ENCODE assay signal across 34 cellular contexts in genomic region chr13:112105244-112105681, GRCh38. TPM values are rescaled to one million over a fixed set of nuclear protein-coding genes. Genes with fewer than 3 reads are reported as not detected.
A peak's percentile ranks its signal among the peaks of the same experiment; 100 is the strongest.
DNase-seq lines count a peak whose midpoint lies in the region; TF ChIP-seq lines count a peak whose summit lies in the region.
"Had no signal": no experiment of that assay in that cellular context is flagged by ENCODE, and none has a peak within 500 bp of the region (broad histone marks: within the 10 kb centered on the region; RNA-seq: fewer than 3 reads in every experiment).

No MANE protein-coding gene starts in this region.

- TF ChIP-seq CTCF in glutamatergic neuron (IDR thresholded peaks at IDR 0.05; ENCODE audit: partially characterized antibody, unreplicated experiment), result no peak
- no peak for TF ChIP-seq CTCF in neural cell (IDR thresholded peaks at IDR 0.05; ENCODE audit: poor library complexity, severe bottlenecking)
- TF ChIP-seq CTCF in GM10248 (IDR thresholded peaks at IDR 0.05; ENCODE audit: control extremely low read depth, extremely low read depth, low read depth, missing control alignments), result no peak

- H3K4me1 Mint-ChIP-seq in glutamatergic neuron (ENCODE audit: low read depth, unreplicated experiment), result peaks cover 20% of the 10 kb centered on the region
- H3K4me1 Mint-ChIP-seq: activated naive CD4-positive, alpha-beta T cell treated with anti-CD3 and anti-CD28 coated beads, Interleukin-2, amount 10 ng/mL, durations not matched to agents 7 days and 5 days had no signal

- peaks cover 7% of the 10 kb centered on the region for H3K79me2 ChIP-seq in neural cell (replicated peaks; ENCODE audit: insufficient read depth, low read length)

- no peak overlapping the region for H3K4me2 ChIP-seq in neural cell (ENCODE audit: low read length)
- H3K4me2 ChIP-seq: BLaER1 treated with 17β-estradiol and CSF1 and Interleukin-3, amounts not matched to agents 10 nM and 100 nM had no signal

- H3F3A ChIP-seq in neural cell (ENCODE audit: insufficient read depth, low read length, poor library complexity, severe bottlenecking), result peaks cover 5% of the 10 kb centered on the region

- no peak overlapping the region for H3K9ac ChIP-seq in HUES64 (ENCODE audit: low read depth, low read length)
- H3K9ac ChIP-seq in neural cell (ENCODE audit: low read length), result peak overlapping the region; percentile 21
- H3K9ac ChIP-seq: BLaER1 treated with 17β-estradiol and CSF1 and Interleukin-3, amounts not matched to agents 10 nM and 100 nM had no signal

- POLR2A ChIA-PET in GM10248 (lab: Yijun Ruan, JAX), result no interaction called here

- H3K9me3 ChIP-seq in HUES64 (ENCODE audit: insufficient read depth, low read depth, low read length) (no peaks in the 10 kb centered on the region), neural cell (ENCODE audit: low read length) (no peaks in the 10 kb centered on the region)
- H3K9me3 ChIP-seq: adrenal gland, body of pancreas, HAP-1, tibial artery had no signal

- no peak for TF ChIP-seq EP300 in neural cell (conservative IDR thresholded peaks at IDR 0.05; ENCODE audit: poor library complexity, severe bottlenecking)

- in situ Hi-C loops in G401 (cut with HindIII; ENCODE audit: low sequenced_read_pairs), result no loop called here

- peaks cover 5% of the 10 kb centered on the region for H3K36me3 Mint-ChIP-seq in glutamatergic neuron (ENCODE audit: unreplicated experiment)
- H3K36me3 Mint-ChIP-seq: activated CD4-positive, alpha-beta memory T cell treated with anti-CD3 and anti-CD28 coated beads for 36 hours had no signal

- H4K20me1 ChIP-seq in neural cell (ENCODE audit: insufficient read depth), result no peaks in the 10 kb centered on the region

- H2AFZ ChIP-seq in neural cell (ENCODE audit: low read depth, low read length), result no peak overlapping the region

- WGBS in HUES64, result 2% methylated on average over 35 of the region's 35 CpGs

- TF ChIP-seq RAD21 in neural cell (conservative IDR thresholded peaks at IDR 0.05), result no peak

- peak overlapping the region; percentile 58 for H3K4me3 Mint-ChIP-seq in glutamatergic neuron (ENCODE audit: unreplicated experiment)
- H3K4me3 Mint-ChIP-seq: activated CD4-positive, alpha-beta memory T cell treated with anti-CD3 and anti-CD28 coated beads for 36 hours; activated naive CD4-positive, alpha-beta T cell treated with anti-CD3 and anti-CD28 coated beads, Interleukin-2, amount 10 ng/mL, durations not matched to agents 7 days and 5 days; T-helper 17 cell had no signal

- peaks cover 20% of the 10 kb centered on the region for H3K27me3 Mint-ChIP-seq in glutamatergic neuron (ENCODE audit: unreplicated experiment)

- H3K27me3 ChIP-seq in HUES64 (ENCODE audit: insufficient read depth, low read length) (peaks cover 96% of the 10 kb centered on the region), neural cell (ENCODE audit: insufficient read depth, low read depth, low read length) (peaks cover 29% of the 10 kb centered on the region)

- H3K27ac ChIP-seq in HUES64 (ENCODE audit: low read depth, low read length) (no peak overlapping the region; the same call in 1 of the 2 replicates), neural cell (ENCODE audit: low read length) (no peak overlapping the region)
- H3K27ac ChIP-seq: adrenal gland; BLaER1 treated with 17β-estradiol and CSF1 and Interleukin-3, amounts not matched to agents 10 nM and 100 nM; body of pancreas; tibial artery had no signal

- H3K36me3 ChIP-seq in HUES64 (ENCODE audit: insufficient read depth, low read length) (no peaks in the 10 kb centered on the region), neural cell (ENCODE audit: insufficient read depth, low read length) (peaks cover 3% of the 10 kb centered on the region)
- H3K36me3 ChIP-seq: adrenal gland; BLaER1 treated with 17β-estradiol and CSF1 and Interleukin-3, amounts not matched to agents 10 nM and 100 nM; HAP-1; tibial artery had no signal

- DNase-seq in glutamatergic neuron (no peak), ureter (ENCODE audit: low spot score) (peak; percentile 20), G401 (ENCODE audit: low spot score) (no peak), GM10248 (ENCODE audit: extremely low spot score) (no peak)
- DNase-seq in activated T-cell treated with anti-CD3 and anti-CD28 coated beads, Interleukin-2, amount 50 U/mL, for 48 hours, result no peak
- DNase-seq: activated CD4-positive, alpha-beta memory T cell treated with anti-CD3 and anti-CD28 coated beads for 36 hours; activated CD4-positive, alpha-beta T cell treated with anti-CD3 and anti-CD28 coated beads for 1 hour; activated naive CD4-positive, alpha-beta T cell treated with anti-CD3 and anti-CD28 coated beads, Interleukin-2, amount 10 ng/mL, durations not matched to agents 7 days and 5 days; adrenal gland; body of pancreas; cerebellar nuclear complex; hypothalamus; IMR-90; left ventricle myocardium superior; NCI-H1436 treated with DMSO at 0.1 percent for 48 hours; NCI-H2081 treated with DMSO at 0.1 percent for 48 hours; NCI-H2227 treated with DMSO at 0.1 percent for 48 hours; NCI-H526; NK-92 treated with Interleukin-12 subunit alpha and Interleukin-12 subunit beta, amount 100 ng/mL, for 24 hours; stimulated activated CD4-positive, alpha-beta T cell treated with anti-CD3 and anti-CD28 coated beads, Interleukin-15, amount 100 ng/mL, for 24 hours; stimulated activated CD4-positive, alpha-beta T cell treated with anti-CD3 and anti-CD28 coated beads, Interleukin-4, amount 100 ng/mL, for 4 hours; T-helper 17 cell; tibial artery had no signal

- H3K4me1 ChIP-seq in HUES64 (ENCODE audit: insufficient read depth, low read length), result peaks cover 47% of the 10 kb centered on the region
- H3K4me1 ChIP-seq: adrenal gland, HAP-1 had no signal

- no peak overlapping the region for H3K27ac Mint-ChIP-seq in glutamatergic neuron (ENCODE audit: unreplicated experiment)
- H3K27ac Mint-ChIP-seq: activated CD4-positive, alpha-beta memory T cell treated with anti-CD3 and anti-CD28 coated beads for 36 hours; activated naive CD4-positive, alpha-beta T cell treated with anti-CD3 and anti-CD28 coated beads, Interleukin-2, amount 10 ng/mL, durations not matched to agents 7 days and 5 days; T-helper 17 cell had no signal

- H3K4me3 ChIP-seq in HUES64 (ENCODE audit: low read length), result peak overlapping the region; percentile 47
- peak overlapping the region; percentile 55 for H3K4me3 ChIP-seq in neural cell (ENCODE audit: low read length)
- H3K4me3 ChIP-seq: adrenal gland, body of pancreas, HAP-1, tibial artery had no signal

- CTCF ChIA-PET in GM10248 (lab: Yijun Ruan, JAX), result no interaction called here

- no peaks in the 10 kb centered on the region for H3K9me2 ChIP-seq in neural cell (ENCODE audit: insufficient read depth, low read length)

- peaks cover 2% of the 10 kb centered on the region for H3K9me3 Mint-ChIP-seq in glutamatergic neuron (ENCODE audit: unreplicated experiment)
- H3K9me3 Mint-ChIP-seq: activated CD4-positive, alpha-beta memory T cell treated with anti-CD3 and anti-CD28 coated beads for 36 hours; activated naive CD4-positive, alpha-beta T cell treated with anti-CD3 and anti-CD28 coated beads, Interleukin-2, amount 10 ng/mL, durations not matched to agents 7 days and 5 days had no signal

TF ChIP-seq in neural cell, 6 proteins besides CTCF, POLR2A, EP300 and RAD21:
- TF ChIP-seq SMC3 (conservative IDR thresholded peaks at IDR 0.05; ENCODE audit: poor library complexity), result no peak
- no peak for TF ChIP-seq EZH2 (IDR thresholded peaks at IDR 0.05; ENCODE audit: borderline replicate concordance, insufficient read depth, low read length, poor library complexity, severe bottlenecking)
- TF ChIP-seq REST (IDR thresholded peaks at IDR 0.05; ENCODE audit: borderline replicate concordance), result no peak
- no peak for TF ChIP-seq MXI1 (conservative IDR thresholded peaks at IDR 0.05; ENCODE audit: poor library complexity, severe bottlenecking)
- no peak for TF ChIP-seq TAF1 (IDR thresholded peaks at IDR 0.05; ENCODE audit: low read depth)
- no peak for TF ChIP-seq POLR2AphosphoS5 (IDR thresholded peaks at IDR 0.05)

RNA-seq across cellular contexts. Expression of gene SOX1, which starts 38.3 kb away (rescaled TPM):
- 6.5 TPM for polyA plus RNA-seq in HUES64 (2013, experiment 1 of 2)
- 11.5 TPM for polyA plus RNA-seq in HUES64 (2013, experiment 2 of 2)
- total RNA-seq in glutamatergic neuron (ENCODE audit: unreplicated experiment) (0.76 TPM), ureter (not detected)
- 13.2 and 18.5 TPM in 2 replicates for polyA plus RNA-seq in neural cell
- polyA minus RNA-seq in neural cell, result 19.5 and 21.8 TPM in 2 replicates
- total RNA-seq in G401 (2014; rRNA removed; shearing (Covaris generic)), result not detected in 2 replicates
- total RNA-seq: activated CD4-positive, alpha-beta memory T cell treated with anti-CD3 and anti-CD28 coated beads for 36 hours; adrenal gland; body of pancreas; dermis microvascular lymphatic vessel endothelial cell; endothelial cell of umbilical vein; IMR-90; left ventricle myocardium superior; LHCN-M2; omental fat pad; pulmonary artery endothelial cell; Right ventricle myocardium inferior; T-helper 17 cell had no signal
- polyA plus RNA-seq: adrenal gland, endothelial cell of umbilical vein, IMR-90, keratinocyte had no signal
